Comparison of ENCODE assay signal across 8 cellular contexts in the genomic region with DNA sequence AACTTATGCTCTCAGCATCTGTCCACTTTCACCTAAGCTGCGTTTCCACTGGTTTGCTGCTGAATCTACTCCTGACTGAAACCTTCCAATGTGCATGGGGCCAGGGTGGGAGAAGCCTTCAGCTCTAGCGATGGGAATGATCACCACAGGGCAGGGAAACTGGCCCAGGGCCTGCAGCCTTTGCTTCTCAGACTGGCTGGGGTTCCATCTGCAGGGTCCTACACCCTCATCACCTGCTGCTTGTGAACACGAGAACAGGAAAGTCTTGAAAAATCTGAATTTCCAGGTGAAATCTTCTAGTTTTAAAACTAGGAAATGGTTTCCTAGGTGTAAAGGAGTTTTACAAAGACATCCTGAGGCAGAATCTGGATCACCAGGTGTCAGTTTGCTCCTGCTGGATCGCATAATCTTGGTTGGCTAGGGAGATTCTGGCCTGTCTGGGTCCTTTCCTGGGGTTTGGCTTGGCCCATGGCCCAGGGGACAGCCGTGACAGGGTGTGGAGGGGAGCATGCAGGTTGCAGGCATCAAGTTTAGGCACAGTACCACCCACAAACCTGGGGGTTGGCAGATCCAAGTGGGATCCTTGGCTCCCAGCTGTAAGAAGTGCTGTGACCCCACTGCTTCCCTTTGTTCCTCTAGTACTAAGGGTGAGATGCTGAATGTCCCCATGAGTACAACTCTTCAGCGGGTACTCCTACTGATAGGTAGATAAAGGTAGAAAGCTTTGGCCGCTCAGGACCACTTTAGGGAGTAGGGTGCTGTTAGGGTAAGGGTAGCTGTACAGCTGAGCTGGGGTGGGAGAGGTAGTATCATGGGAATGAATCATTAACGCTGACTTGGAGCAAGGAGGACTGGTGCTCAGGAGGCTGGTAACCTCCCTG. TPM values are rescaled to one million over a fixed set of nuclear protein-coding genes. Genes with fewer than 3 reads are reported as not detected.
A peak's percentile ranks its signal among the peaks of the same experiment; 100 is the strongest.
DNase-seq lines count a peak whose midpoint lies in the region; ATAC-seq, FAIRE-seq and TF ChIP-seq lines count a peak whose summit lies in the region.

No MANE protein-coding gene starts in this region.

- no TSS peak for BruUV-seq in PC-9 (replicated peaks; lab: Mats Ljungman, UMichigan)

- no peak overlapping the region for H2BK12ac ChIP-seq in neuronal stem cell (ENCODE audit: low read length)

- peaks cover 0 to 6% (median 0%) of the 10 kb centered on the region in 7 donors for H3K9me3 Mint-ChIP-seq in CD4-positive, CD25-positive, alpha-beta regulatory T cell

- no peaks in the 10 kb centered on the region for H3K27me3 Mint-ChIP-seq in CD4-positive, CD25-positive, alpha-beta regulatory T cell

- H3K14ac ChIP-seq in neuronal stem cell (ENCODE audit: low read length): no peak overlapping the region

- peak overlapping the region; percentile 82 for H3K4me3 ChIP-seq in CD4-positive, CD25-positive, alpha-beta regulatory T cell (ENCODE audit: low read depth, low read length)
- peak overlapping the region; percentile 73 for H3K4me3 ChIP-seq in NT2/D1 (ENCODE audit: insufficient read length, low read depth)
- peak overlapping the region; percentile 2 for H3K4me3 ChIP-seq in endocrine pancreas (ENCODE audit: control insufficient read depth, insufficient read depth, low read length)
- peak overlapping the region; percentile 77 to 84 for H3K4me3 ChIP-seq in neuronal stem cell (ENCODE audit: low read length in 2 of 2)
- no peak overlapping the region for H3K4me3 ChIP-seq in PC-9

- no peaks in the 10 kb centered on the region for H3K9me2 ChIP-seq in PC-9 (ENCODE audit: insufficient read depth)

- H4K91ac ChIP-seq in neuronal stem cell (ENCODE audit: low read depth, low read length, poor library complexity): peak overlapping the region; percentile 93

- peaks cover 62% of the 10 kb centered on the region for H3K4me1 ChIP-seq in CD4-positive, CD25-positive, alpha-beta regulatory T cell (ENCODE audit: control insufficient read depth, insufficient read depth, low read length, poor library complexity, severe bottlenecking)
- H3K4me1 ChIP-seq in NT2/D1 (ENCODE audit: insufficient read depth, insufficient read length) (no peaks in the 10 kb centered on the region), endocrine pancreas (ENCODE audit: control insufficient read depth, insufficient read depth, low read length) (no peaks in the 10 kb centered on the region), neuronal stem cell (ENCODE audit: control insufficient read depth in 2 of 2, insufficient read depth in 1 of 2, low read depth in 1 of 2, low read length in 2 of 2) (peaks cover 17 to 28% of the 10 kb centered on the region in 2 donors), PC-9 (replicated peaks; ENCODE audit: insufficient read depth) (no peaks in the 10 kb centered on the region)

- no peaks in the 10 kb centered on the region for H3F3A ChIP-seq in PC-9 (ENCODE audit: insufficient read depth, low read depth)

- peak overlapping the region; percentile 95 for H3K23ac ChIP-seq in neuronal stem cell (ENCODE audit: low read depth, low read length, poor library complexity)

- H3K79me2 ChIP-seq in PC-9 (ENCODE audit: low read depth): no peaks in the 10 kb centered on the region

- H3K4me1 Mint-ChIP-seq in CD4-positive, CD25-positive, alpha-beta regulatory T cell: peaks cover 0 to 75% (median 38%) of the 10 kb centered on the region in 4 donors

- H2BK5ac ChIP-seq in neuronal stem cell (ENCODE audit: low read length): peak overlapping the region; percentile 97

- H3K9ac ChIP-seq in NT2/D1 (ENCODE audit: insufficient read length, low read depth) (peak overlapping the region; percentile 90), endocrine pancreas (ENCODE audit: control insufficient read depth, insufficient read depth, low read length) (peak overlapping the region; percentile 16), neuronal stem cell (ENCODE audit: low read depth, low read length, poor library complexity) (peak overlapping the region; percentile 84)

- H2AK5ac ChIP-seq in neuronal stem cell (ENCODE audit: low read depth, low read length): peak overlapping the region; percentile 95

- ATAC-seq in CD4-positive, CD25-positive, alpha-beta regulatory T cell (ENCODE audit: low read depth in 2 of 2): no peak
- no peak for ATAC-seq in left colon

- no peak for TF ChIP-seq POLR2A in H54 (IDR thresholded peaks at IDR 0.05; ENCODE audit: low read depth, low read length)

- no peaks in the 10 kb centered on the region for H4K20me1 ChIP-seq in PC-9 (ENCODE audit: insufficient read depth)

- H3K18ac ChIP-seq in neuronal stem cell (ENCODE audit: low read length): peak overlapping the region; percentile 96

- FAIRE-seq in H54 (lab: Jason Lieb, UNC): no peak

- peaks cover 9% of the 10 kb centered on the region for H3K36me3 Mint-ChIP-seq in CD4-positive, CD25-positive, alpha-beta regulatory T cell

- CTCF ChIA-PET in PC-9 (lab: Charles Lee): no interaction called here

- TF ChIP-seq CTCF in PC-9 (conservative IDR thresholded peaks at IDR 0.05): no peak

- WGBS in neuronal stem cell (ENCODE audit: extremely low coverage in 2 of 2, insufficient read length in 2 of 2, insufficient replicate concordance in 1 of 2), 2 donors: no CpG with 5 or more reads among the region's 8 CpGs

- peak overlapping the region; percentile 89 for H2BK15ac ChIP-seq in neuronal stem cell (ENCODE audit: low read length)

- H3K9me3 ChIP-seq in CD4-positive, CD25-positive, alpha-beta regulatory T cell (ENCODE audit: control insufficient read depth in 2 of 2, low read length in 2 of 2): no peaks in the 10 kb centered on the region
- H3K9me3 ChIP-seq in NT2/D1 (ENCODE audit: insufficient read depth, low read length): no peaks in the 10 kb centered on the region
- H3K9me3 ChIP-seq in endocrine pancreas (ENCODE audit: control insufficient read depth, low read length): no peaks in the 10 kb centered on the region
- peaks cover 0 to 6% of the 10 kb centered on the region in 2 donors for H3K9me3 ChIP-seq in neuronal stem cell (replicated peaks in 1 of 2; ENCODE audit: control insufficient read depth in 2 of 2, insufficient read depth in 1 of 2, low read depth in 1 of 2, low read length in 2 of 2)
- H3K9me3 ChIP-seq in PC-9 (ENCODE audit: insufficient read depth, low read depth): no peaks in the 10 kb centered on the region

- POLR2A ChIA-PET in PC-9 (lab: Charles Lee; ENCODE audit: unreplicated experiment): no interaction called here

- H3K4me3 Mint-ChIP-seq in CD4-positive, CD25-positive, alpha-beta regulatory T cell: peak overlapping the region; percentile 96 to 97 (median 97)

- DNase-seq in CD4-positive, CD25-positive, alpha-beta regulatory T cell: no peak
- no peak for DNase-seq in NT2/D1 (ENCODE audit: low read depth, low spot score)
- DNase-seq in neuronal stem cell (ENCODE audit: low spot score): no peak
- no peak for DNase-seq in NCI-H748 (lab: John Stamatoyannopoulos, UW; ENCODE audit: unreplicated experiment)
- no peak for DNase-seq in left colon
- DNase-seq in PC-9: no peak
- no peak for DNase-seq in H54 (ENCODE audit: insufficient read length, low spot score)

- peaks cover 6% of the 10 kb centered on the region for H3K79me1 ChIP-seq in neuronal stem cell (ENCODE audit: low read depth, low read length)

- H3K4me2 ChIP-seq in neuronal stem cell (ENCODE audit: insufficient read depth, low read length, poor library complexity, severe bottlenecking) (peak overlapping the region; percentile 76), PC-9 (no peak overlapping the region)

- peaks cover 10% of the 10 kb centered on the region for H3K36me3 ChIP-seq in CD4-positive, CD25-positive, alpha-beta regulatory T cell (ENCODE audit: control insufficient read depth, insufficient read depth, low read length)
- H3K36me3 ChIP-seq in NT2/D1 (ENCODE audit: insufficient read depth, insufficient read length, low read length) (peaks cover 30% of the 10 kb centered on the region), endocrine pancreas (ENCODE audit: control insufficient read depth, insufficient read depth, low read length) (peaks cover 4% of the 10 kb centered on the region), neuronal stem cell (replicated peaks in 1 of 2; ENCODE audit: control insufficient read depth in 2 of 2, insufficient read depth in 2 of 2, low read length in 2 of 2) (peaks cover 16 to 54% of the 10 kb centered on the region in 2 donors), PC-9 (ENCODE audit: low read depth) (no peaks in the 10 kb centered on the region)

- H4K8ac ChIP-seq in neuronal stem cell (ENCODE audit: low read depth, low read length): no peak overlapping the region

- H3K27me3 ChIP-seq in CD4-positive, CD25-positive, alpha-beta regulatory T cell (ENCODE audit: control insufficient read depth, insufficient read depth, low read length): no peaks in the 10 kb centered on the region
- no peaks in the 10 kb centered on the region for H3K27me3 ChIP-seq in NT2/D1 (ENCODE audit: insufficient read depth, insufficient read length)
- no peaks in the 10 kb centered on the region for H3K27me3 ChIP-seq in endocrine pancreas (ENCODE audit: control insufficient read depth, insufficient read depth, low read length)
- H3K27me3 ChIP-seq in neuronal stem cell (ENCODE audit: control insufficient read depth in 3 of 3, insufficient read depth in 3 of 3, low read depth in 1 of 3, low read length in 3 of 3): peaks cover 0 to 22% (median 0%) of the 10 kb centered on the region in 3 experiments
- no peaks in the 10 kb centered on the region for H3K27me3 ChIP-seq in PC-9 (ENCODE audit: insufficient read depth, low read depth)

- H3K4ac ChIP-seq in neuronal stem cell (ENCODE audit: low read length): peak overlapping the region; percentile 86

- H3K27ac Mint-ChIP-seq in CD4-positive, CD25-positive, alpha-beta regulatory T cell: peak overlapping the region in 2 of 3 donors; percentile 98 to 99

- H2AFZ ChIP-seq in neuronal stem cell (ENCODE audit: low read length) (no peak overlapping the region), PC-9 (no peak overlapping the region)

- H3K27ac ChIP-seq in CD4-positive, CD25-positive, alpha-beta regulatory T cell (ENCODE audit: insufficient read depth, low read length, poor library complexity, severe bottlenecking): peak overlapping the region; percentile 93
- H3K27ac ChIP-seq in neuronal stem cell (replicated peaks; ENCODE audit: low read length) (peak overlapping the region; percentile 56), PC-9 (no peak overlapping the region)

- H2BK120ac ChIP-seq in neuronal stem cell (ENCODE audit: low read depth, low read length): no peak overlapping the region

- intact Hi-C loops in left colon (cut with DNase I, micrococcal nuclease) (no loop called here), PC-9 (cut with micrococcal nuclease; ENCODE audit: unreplicated experiment) (no loop called here)

RNA-seq across cellular contexts. Expression of a gene that starts 1.8 kb away (rescaled TPM):
- total RNA-seq in CD4-positive, CD25-positive, alpha-beta regulatory T cell: 50.2 TPM
- 10 to 100 TPM in 2 of 4 donors, 1 to 10 TPM in 2; 8.7 to 17.2 (median 12.9) TPM for polyA plus RNA-seq in CD4-positive, CD25-positive, alpha-beta regulatory T cell
- 86.2 TPM for polyA plus RNA-seq in neuronal stem cell (2013, experiment 1 of 2)
- polyA plus RNA-seq in neuronal stem cell (2013, experiment 2 of 2): 86.9 TPM
- total RNA-seq in left colon (10 to 100 TPM; 55.8 to 70.4 TPM), PC-9 (2021) (not detected in 2 replicates)

RNA-seq across cellular contexts. Expression of a gene that starts 5.3 kb away (rescaled TPM):
- 83.1 TPM for total RNA-seq in CD4-positive, CD25-positive, alpha-beta regulatory T cell
- polyA plus RNA-seq in CD4-positive, CD25-positive, alpha-beta regulatory T cell: 100 to 1,000 TPM; 210 to 273 (median 240) TPM
- 108 TPM for polyA plus RNA-seq in neuronal stem cell (2013, experiment 1 of 2)
- 109 TPM for polyA plus RNA-seq in neuronal stem cell (2013, experiment 2 of 2)
- total RNA-seq in left colon (100 to 1,000 TPM; 204 to 215 TPM), PC-9 (2021) (149 and 186 TPM in 2 replicates)

RNA-seq across cellular contexts. Expression of a gene that starts 12.9 kb away (rescaled TPM):
- total RNA-seq in CD4-positive, CD25-positive, alpha-beta regulatory T cell: 15.6 TPM
- polyA plus RNA-seq in CD4-positive, CD25-positive, alpha-beta regulatory T cell: 1 to 10 TPM; 7.4 to 8.9 (median 7.9) TPM
- polyA plus RNA-seq in neuronal stem cell (2013, experiment 1 of 2): 17.1 TPM
- 16.7 TPM for polyA plus RNA-seq in neuronal stem cell (2013, experiment 2 of 2)
- total RNA-seq in left colon (10 to 100 TPM; 22.8 to 28.9 TPM), PC-9 (2021) (not detected in 2 replicates)

RNA-seq across cellular contexts. Expression of a gene that starts 16.4 kb away (rescaled TPM):
- 379 TPM for total RNA-seq in CD4-positive, CD25-positive, alpha-beta regulatory T cell
- 10 to 100 TPM; 34.5 to 52.4 (median 44.0) TPM for polyA plus RNA-seq in CD4-positive, CD25-positive, alpha-beta regulatory T cell
- 759 TPM for polyA plus RNA-seq in neuronal stem cell (2013, experiment 1 of 2)
- polyA plus RNA-seq in neuronal stem cell (2013, experiment 2 of 2): 741 TPM
- total RNA-seq in left colon (100 to 1,000 TPM; 171 to 184 TPM), PC-9 (2021) (311 and 322 TPM in 2 replicates)

RNA-seq across cellular contexts. Expression of a gene that starts 40.6 kb away (rescaled TPM):
- total RNA-seq in CD4-positive, CD25-positive, alpha-beta regulatory T cell: 8.0 TPM
- polyA plus RNA-seq in CD4-positive, CD25-positive, alpha-beta regulatory T cell: 1 to 10 TPM; 4.2 to 5.7 (median 4.9) TPM
- 14.3 TPM for polyA plus RNA-seq in neuronal stem cell (2013, experiment 1 of 2)
- polyA plus RNA-seq in neuronal stem cell (2013, experiment 2 of 2): 14.8 TPM
- total RNA-seq in left colon (10 to 100 TPM; 13.7 to 14.3 TPM), PC-9 (2021) (8.1 and 8.9 TPM in 2 replicates)

Comparison
In these comparisons a context has a peak if more than half of its experiments do, and no peak if none do; other contexts are left out.
1. H3K9ac ChIP-seq: peak in every context shown above with its lines; median percentile 90 in NT2/D1; 84 in neuronal stem cell; 16 in endocrine pancreas.
2. RNA of a gene that starts 1.8 kb away (total RNA-seq): 55.8 to 70.4 TPM in left colon and 50.2 TPM in CD4-positive, CD25-positive, alpha-beta regulatory T cell (single experiment); not detected in PC-9; every median in the first group is over 10 times any median in the second.
3. RNA of a gene that starts 12.9 kb away (total RNA-seq): 22.8 to 28.9 TPM in left colon and 15.6 TPM in CD4-positive, CD25-positive, alpha-beta regulatory T cell (single experiment); not detected in PC-9; every median in the first group is over 10 times any median in the second.